In genomic region chr10:2351566-2351965, GRCh38 we compare ENCODE assay signal across 15 cellular contexts.
DNase-seq lines count a peak whose midpoint lies in the region; ATAC-seq and TF ChIP-seq lines count a peak whose summit lies in the region.
"Had no signal": no experiment of that assay in that cellular context is flagged by ENCODE, and none has a peak within 500 bp of the region (broad histone marks: within the 10 kb centered on the region; RNA-seq: fewer than 3 reads in every experiment).

No MANE protein-coding gene starts in this region.

- H3K9me2 ChIP-seq in MM.1S (replicated peaks; ENCODE audit: insufficient read depth, low read length) = no peaks in the 10 kb centered on the region

- no peaks in the 10 kb centered on the region for H3K9me3 Mint-ChIP-seq in activated CD4-positive, alpha-beta T cell treated with anti-CD3 and anti-CD28 coated beads, Interleukin-2, amount 10 ng/mL, durations not matched to agents 24 days and 14 days

- H3K36me3 ChIP-seq in MM.1S (replicated peaks; ENCODE audit: insufficient read depth, low read length) (no peaks in the 10 kb centered on the region), Panc1 (ENCODE audit: control insufficient read depth, insufficient read depth, low read length) (no peaks in the 10 kb centered on the region), mucosa of descending colon (ENCODE audit: low read depth) (no peaks in the 10 kb centered on the region)
- H3K36me3 ChIP-seq: BLaER1 treated with 17β-estradiol and CSF1 and Interleukin-3, amounts not matched to agents 10 nM and 100 nM; HAP-1 had no signal

- H3K4me3 ChIP-seq in MM.1S (ENCODE audit: low read length) = no peak overlapping the region; the same call in 1 of the 2 replicates
- peak overlapping the region; percentile 30 to 49 for H3K4me3 ChIP-seq in Panc1 (ENCODE audit: low read depth in 2 of 2, low read length in 2 of 2)
- H3K4me3 ChIP-seq in mucosa of descending colon = no peak overlapping the region
- H3K4me3 ChIP-seq: BLaER1 treated with 17β-estradiol and CSF1 and Interleukin-3, amounts not matched to agents 10 nM and 100 nM; HAP-1 had no signal

- intact Hi-C loops in activated CD4-positive, alpha-beta T cell treated with anti-CD3 and anti-CD28 coated beads, Interleukin-2, amount 10 ng/mL, durations not matched to agents 24 days and 14 days (cut with micrococcal nuclease) = no loop called here
- intact Hi-C loops in Panc1 (cut with micrococcal nuclease; ENCODE audit: unreplicated experiment) = no loop called here
- intact Hi-C loops in mucosa of descending colon (cut with DNase I, micrococcal nuclease) = no loop called here

- H3K9me3 ChIP-seq in MM.1S (replicated peaks; ENCODE audit: insufficient read depth, low read length) (no peaks in the 10 kb centered on the region), Panc1 (ENCODE audit: control insufficient read depth, insufficient read depth, low read depth, low read length) (no peaks in the 10 kb centered on the region), mucosa of descending colon (peaks cover 29% of the 10 kb centered on the region)
- H3K9me3 ChIP-seq: HAP-1 had no signal

- H3K27me3 ChIP-seq in MM.1S (replicated peaks; ENCODE audit: insufficient read depth, low read length) = no peaks in the 10 kb centered on the region
- H3K27me3 ChIP-seq in Panc1 (ENCODE audit: control insufficient read depth, insufficient read depth, low read length) = no peaks in the 10 kb centered on the region
- H3K27me3 ChIP-seq: BLaER1 treated with 17β-estradiol and CSF1 and Interleukin-3, amounts not matched to agents 10 nM and 100 nM had no signal

- DNase-seq in activated CD4-positive, alpha-beta T cell treated with anti-CD3 and anti-CD28 coated beads, Interleukin-2, amount 10 ng/mL, durations not matched to agents 24 days and 14 days = peak; percentile 44
- no peak for DNase-seq in activated CD4-positive, alpha-beta T cell treated with anti-CD3 and anti-CD28 coated beads for 48 hours
- no peak for DNase-seq in MM.1S
- no peak for DNase-seq in Panc1 (ENCODE audit: low read depth, low spot score)
- DNase-seq in NCI-H526 (lab: John Stamatoyannopoulos, UW) = no peak
- DNase-seq in NCI-H82 (lab: John Stamatoyannopoulos, UW) = no peak
- no peak for DNase-seq in mucosa of descending colon
- DNase-seq: 8988T; ACHN; CD4-positive, CD25-positive, alpha-beta regulatory T cell; DMS79; EL; GOT3 had no signal

- ATAC-seq in Panc1 (no peak), mucosa of descending colon (no peak)

- no peaks in the 10 kb centered on the region for H3K4me1 ChIP-seq in MM.1S (ENCODE audit: low read length)
- H3K4me1 ChIP-seq in Panc1 (ENCODE audit: control insufficient read depth, insufficient read depth, low read length) = no peaks in the 10 kb centered on the region; the same call in 1 of the 2 replicates
- H3K4me1 ChIP-seq in mucosa of descending colon (ENCODE audit: low read depth) = no peaks in the 10 kb centered on the region
- H3K4me1 ChIP-seq: BLaER1 treated with 17β-estradiol and CSF1 and Interleukin-3, amounts not matched to agents 10 nM and 100 nM; HAP-1 had no signal

- no peak overlapping the region for H3K4me3 Mint-ChIP-seq in activated CD4-positive, alpha-beta T cell treated with anti-CD3 and anti-CD28 coated beads, Interleukin-2, amount 10 ng/mL, durations not matched to agents 24 days and 14 days
- H3K4me3 Mint-ChIP-seq: CD4-positive, CD25-positive, alpha-beta regulatory T cell had no signal

- H3K9ac ChIP-seq in MM.1S (ENCODE audit: low read length) = no peak overlapping the region
- H3K9ac ChIP-seq: BLaER1 treated with 17β-estradiol and CSF1 and Interleukin-3, amounts not matched to agents 10 nM and 100 nM had no signal

- H3K27ac Mint-ChIP-seq in activated CD4-positive, alpha-beta T cell treated with anti-CD3 and anti-CD28 coated beads, Interleukin-2, amount 10 ng/mL, durations not matched to agents 24 days and 14 days = no peak overlapping the region
- H3K27ac Mint-ChIP-seq: CD4-positive, CD25-positive, alpha-beta regulatory T cell had no signal

- BruUV-seq in Panc1 (replicated peaks; lab: Mats Ljungman, UMichigan) = no TSS peak

- CTCF ChIA-PET in Panc1 (lab: Charles Lee) = no interaction called here

- H3K4me2 ChIP-seq in MM.1S (ENCODE audit: low read depth, low read length) = peak overlapping the region; percentile 39; the same call in 1 of the 2 replicates
- H3K4me2 ChIP-seq: BLaER1 treated with 17β-estradiol and CSF1 and Interleukin-3, amounts not matched to agents 10 nM and 100 nM had no signal

- TF ChIP-seq CTCF in MM.1S (IDR thresholded peaks at IDR 0.05; ENCODE audit: low read length) (no peak), Panc1 (IDR thresholded peaks at IDR 0.05) (no peak), mucosa of descending colon (IDR thresholded peaks at IDR 0.05) (no peak)

- H2AFZ ChIP-seq in MM.1S (ENCODE audit: low read length) = no peak overlapping the region

- no peaks in the 10 kb centered on the region for H4K20me1 ChIP-seq in MM.1S (ENCODE audit: insufficient read depth, low read length)
- H4K20me1 ChIP-seq: BLaER1 treated with 17β-estradiol and CSF1 and Interleukin-3, amounts not matched to agents 10 nM and 100 nM had no signal

- H3K27me3 Mint-ChIP-seq in activated CD4-positive, alpha-beta T cell treated with anti-CD3 and anti-CD28 coated beads, Interleukin-2, amount 10 ng/mL, durations not matched to agents 24 days and 14 days = no peaks in the 10 kb centered on the region
- H3K27me3 Mint-ChIP-seq: CD4-positive, CD25-positive, alpha-beta regulatory T cell had no signal

- in situ Hi-C loops in Panc1 (cut with HindIII; ENCODE audit: low pct_unique_long_range_greater_than_20kb, low sequenced_read_pairs) = no loop called here

- H3K79me2 ChIP-seq in MM.1S (ENCODE audit: low read length) = no peaks in the 10 kb centered on the region

- no peaks in the 10 kb centered on the region for H3K4me1 Mint-ChIP-seq in activated CD4-positive, alpha-beta T cell treated with anti-CD3 and anti-CD28 coated beads, Interleukin-2, amount 10 ng/mL, durations not matched to agents 24 days and 14 days
- H3K4me1 Mint-ChIP-seq: CD4-positive, CD25-positive, alpha-beta regulatory T cell had no signal

- no peaks in the 10 kb centered on the region for H3F3A ChIP-seq in MM.1S (ENCODE audit: insufficient read depth, low read length)

- no peak overlapping the region for H3K27ac ChIP-seq in MM.1S (ENCODE audit: low read length)
- no peak overlapping the region for H3K27ac ChIP-seq in Panc1 (ENCODE audit: low read length)
- H3K27ac ChIP-seq: BLaER1 treated with 17β-estradiol and CSF1 and Interleukin-3, amounts not matched to agents 10 nM and 100 nM had no signal

- POLR2A ChIA-PET in Panc1 (lab: Charles Lee) = no interaction called here

- H3K36me3 Mint-ChIP-seq in activated CD4-positive, alpha-beta T cell treated with anti-CD3 and anti-CD28 coated beads, Interleukin-2, amount 10 ng/mL, durations not matched to agents 24 days and 14 days (ENCODE audit: low read depth) = no peaks in the 10 kb centered on the region
- H3K36me3 Mint-ChIP-seq: CD4-positive, CD25-positive, alpha-beta regulatory T cell had no signal

Comparison
In these comparisons a context has a peak if more than half of its experiments do, and no peak if none do; other contexts are left out.
1. H3K4me3 ChIP-seq: peak in Panc1 (2 of 2); none in MM.1S (single experiment) and mucosa of descending colon (single experiment).